Comparison of ENCODE assay signal across 8 cellular contexts in the genomic region with DNA sequence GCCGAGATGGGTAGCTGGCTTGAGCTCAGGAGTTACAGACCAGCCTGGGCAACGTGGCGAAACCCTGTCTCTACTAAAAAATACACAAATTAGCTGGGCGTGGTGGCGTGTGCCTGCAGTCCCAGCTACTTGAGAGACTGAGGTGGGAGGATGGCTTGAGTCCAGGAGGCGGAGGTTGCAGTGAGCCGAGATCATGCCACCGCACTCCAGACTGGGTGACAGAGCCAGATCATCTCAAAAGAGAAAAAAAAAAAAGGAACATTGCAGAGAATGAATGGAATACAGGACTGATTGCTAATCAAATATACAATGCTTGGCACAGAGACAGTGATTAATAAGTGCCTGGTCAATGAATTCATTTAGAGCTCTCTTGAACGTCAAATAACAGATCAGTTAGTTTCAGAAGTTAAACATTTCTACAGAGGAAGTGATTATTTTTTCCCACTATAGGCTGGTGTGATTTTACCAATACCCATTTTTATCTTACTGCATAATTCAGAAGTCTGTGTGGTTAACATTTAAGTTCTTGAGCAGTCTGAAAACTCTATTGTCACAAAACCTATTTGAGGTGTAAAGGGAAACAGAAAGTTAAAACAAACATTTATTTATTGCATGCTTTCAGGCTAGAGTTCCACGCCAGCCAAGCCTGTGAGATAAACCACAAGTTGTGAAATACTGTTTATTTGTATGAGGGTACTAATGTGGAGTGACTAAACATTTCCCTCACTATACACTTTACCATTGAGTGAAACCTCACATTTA. TPM values are rescaled to one million over a fixed set of nuclear protein-coding genes. Genes with fewer than 3 reads are reported as not detected.
DNase-seq lines count a peak whose midpoint lies in the region; ATAC-seq, FAIRE-seq and TF ChIP-seq lines count a peak whose summit lies in the region.

No MANE protein-coding gene starts in this region.

- ATAC-seq in psoas muscle: no peak

- no peak for DNase-seq in GM18507 (ENCODE audit: extremely low spot score, insufficient read length, low read depth)
- DNase-seq in GM23248: peak; percentile 91
- peak; percentile 81 for DNase-seq in LHCN-M2 (ENCODE audit: low read depth)
- DNase-seq in fibroblast of mammary gland (ENCODE audit: low read depth): peak; percentile 84
- DNase-seq in ascending aorta (ENCODE audit: low spot score in 2 of 2): no peak
- no peak for DNase-seq in middle frontal gyrus (ENCODE audit: extremely low spot score, low spot score)
- DNase-seq in psoas muscle: no peak
- DNase-seq in HuH-7.5 (ENCODE audit: low spot score): no peak

- H3K9ac ChIP-seq in GM23248: peak overlapping the region; percentile 13; the same call in 1 of the 2 replicates

- no peaks in the 10 kb centered on the region for H3K9me3 ChIP-seq in GM23248 (ENCODE audit: low read depth)
- no peaks in the 10 kb centered on the region for H3K9me3 ChIP-seq in ascending aorta
- H3K9me3 ChIP-seq in psoas muscle: no peaks in the 10 kb centered on the region

- peak overlapping the region; percentile 16; the same call in 1 of the 2 replicates for H3K27ac ChIP-seq in GM23248
- no peak overlapping the region for H3K27ac ChIP-seq in ascending aorta
- no peak overlapping the region for H3K27ac ChIP-seq in psoas muscle

- WGBS in GM23248 (ENCODE audit: low coverage in 1 of 2, low lambda C conversion rate in 2 of 2, missing lambda C conversion rate in 2 of 2), 2 experiments: 57 to 58% methylated on average over 10 of the region's 10 CpGs
- 71 to 80% (median 73%) methylated on average over 10 of the region's 10 CpGs for WGBS in psoas muscle, 3 donors

- no peaks in the 10 kb centered on the region for H3K79me2 ChIP-seq in GM23248 (ENCODE audit: insufficient read depth)

- no peaks in the 10 kb centered on the region for H4K20me1 ChIP-seq in GM23248 (ENCODE audit: insufficient read depth)

- H3K36me3 ChIP-seq in GM23248 (ENCODE audit: low read depth) (no peaks in the 10 kb centered on the region), ascending aorta (no peaks in the 10 kb centered on the region), psoas muscle (ENCODE audit: insufficient read depth in 1 of 2, low read depth in 1 of 2) (no peaks in the 10 kb centered on the region)

- H3K9me2 ChIP-seq in GM23248 (ENCODE audit: insufficient read depth): no peaks in the 10 kb centered on the region

- peak overlapping the region; percentile 43 for H3K4me2 ChIP-seq in GM23248 (ENCODE audit: unreplicated experiment)

- H3K4me3 ChIP-seq in GM23248 (no peak overlapping the region), fibroblast of mammary gland (ENCODE audit: control insufficient read depth, low read depth, low read length) (peak overlapping the region; percentile 1), ascending aorta (no peak overlapping the region), psoas muscle (no peak overlapping the region)

- TF ChIP-seq CTCF in fibroblast of mammary gland (conservative IDR thresholded peaks at IDR 0.05; ENCODE audit: control insufficient read depth, insufficient read depth, low read depth, low read length) (no peak), ascending aorta (IDR thresholded peaks at IDR 0.05) (no peak), psoas muscle (IDR thresholded peaks at IDR 0.05) (no peak)

- H3K27me3 ChIP-seq in GM23248 (replicated peaks; ENCODE audit: insufficient read depth) (no peaks in the 10 kb centered on the region), ascending aorta (no peaks in the 10 kb centered on the region), psoas muscle (ENCODE audit: insufficient read depth in 3 of 3, low read length in 2 of 3) (no peaks in the 10 kb centered on the region)

- no peak overlapping the region for H2AFZ ChIP-seq in GM23248

- intact Hi-C loops in ascending aorta (cut with DNase I): no loop called here
- intact Hi-C loops in psoas muscle (cut with DNase I): no loop called here

- in situ Hi-C loops in GM23248 (cut with MboI): no loop called here

- peaks cover 45% of the 10 kb centered on the region for H3K4me1 ChIP-seq in GM23248 (ENCODE audit: insufficient read depth)
- no peaks in the 10 kb centered on the region for H3K4me1 ChIP-seq in ascending aorta
- no peaks in the 10 kb centered on the region for H3K4me1 ChIP-seq in psoas muscle

- H3F3A ChIP-seq in GM23248 (ENCODE audit: insufficient read depth): peaks cover 47% of the 10 kb centered on the region

- peak; percentile 95 for FAIRE-seq in GM18507 (lab: Jason Lieb, UNC)

RNA-seq across cellular contexts. Expression of gene TBC1D4, which starts 7.7 kb away (rescaled TPM):
- total RNA-seq in GM23248 (2014; rRNA removed; shearing (Covaris generic)): 13.5 and 19.3 TPM in 2 replicates
- polyA plus RNA-seq in GM23248 (2016; fragmentation: Nextera tagmentation; extraction: Ambion mirVana) (5.5 and 6.7 TPM in 2 replicates), psoas muscle (100 to 1,000 TPM in 1 of 3 donors, 10 to 100 TPM in 1, 1 to 10 TPM in 1; 3.1 to 105 (median 36.7) TPM)
- total RNA-seq in LHCN-M2 (2014; rRNA removed) (7.4 and 11.5 TPM in 2 replicates), ascending aorta (9.5 TPM), psoas muscle (100 to 1,000 TPM in 1 of 4 donors, 10 to 100 TPM in 3; 36.9 to 127 (median 93.4) TPM)
- polyA plus RNA-seq in LHCN-M2 (2012): 4.7 TPM

RNA-seq across cellular contexts. Expression of gene COMMD6, which starts 48.0 kb away (rescaled TPM):
- total RNA-seq in GM23248 (2014; rRNA removed; shearing (Covaris generic)): 79.3 and 100 TPM in 2 replicates
- polyA plus RNA-seq in GM23248 (2016; fragmentation: Nextera tagmentation; extraction: Ambion mirVana): 361 and 364 TPM in 2 replicates
- 58.4 and 125 TPM in 2 replicates for total RNA-seq in LHCN-M2 (2014; rRNA removed)
- polyA plus RNA-seq in LHCN-M2 (2012): 353 TPM
- 36.2 TPM for total RNA-seq in ascending aorta
- 10 to 100 TPM; 37.4 to 80.6 (median 56.0) TPM for total RNA-seq in psoas muscle
- 10 to 100 TPM; 34.1 to 74.3 (median 38.1) TPM for polyA plus RNA-seq in psoas muscle

RNA-seq across cellular contexts. Expression of gene UCHL3, which starts 59.9 kb away (rescaled TPM):
- 42.8 and 46.7 TPM in 2 replicates for total RNA-seq in GM23248 (2014; rRNA removed; shearing (Covaris generic))
- polyA plus RNA-seq in GM23248 (2016; fragmentation: Nextera tagmentation; extraction: Ambion mirVana): 116 and 118 TPM in 2 replicates
- 53.8 and 60.7 TPM in 2 replicates for total RNA-seq in LHCN-M2 (2014; rRNA removed)
- polyA plus RNA-seq in LHCN-M2 (2012): 50.6 TPM
- not detected for total RNA-seq in ascending aorta
- total RNA-seq in psoas muscle: 10 to 100 TPM; 33.8 to 52.3 (median 40.2) TPM
- 10 to 100 TPM; 59.1 to 96.5 (median 68.0) TPM for polyA plus RNA-seq in psoas muscle

Comparison
In these comparisons a context has a peak if more than half of its experiments do, and no peak if none do; other contexts are left out.
1. DNase-seq: peak in GM23248 (single experiment), LHCN-M2 (single experiment) and fibroblast of mammary gland (single experiment); none in GM18507 (single experiment), ascending aorta (0 of 2), middle frontal gyrus (single experiment), psoas muscle (0 of 2) and HuH-7.5 (single experiment).
2. RNA of gene UCHL3, which starts 59.9 kb away (total RNA-seq): 53.8 to 60.7 TPM in LHCN-M2, 33.8 to 52.3 TPM in psoas muscle and 42.8 to 46.7 TPM in GM23248; not detected in ascending aorta (single experiment); every median in the first group is over 10 times any median in the second.